ENCODE assay signal across 20 cellular contexts in genomic region chr9:5834214-5834613, GRCh38. TPM values are rescaled to one million over a fixed set of nuclear protein-coding genes. Genes with fewer than 3 reads are reported as not detected.
DNase-seq lines count a peak whose midpoint lies in the region; ATAC-seq and FAIRE-seq lines count a peak whose summit lies in the region.
"Had no signal": no experiment of that assay in that cellular context is flagged by ENCODE, and none has a peak within 500 bp of the region (broad histone marks: within the 10 kb centered on the region; RNA-seq: fewer than 3 reads in every experiment).

No MANE protein-coding gene starts in this region.

- peaks cover 5% of the 10 kb centered on the region for H3K27me3 Mint-ChIP-seq in activated naive CD8-positive, alpha-beta T cell treated with anti-CD3 and anti-CD28 coated beads, Interleukin-2, amount 10 ng/mL, durations not matched to agents 7 days and 5 days
- no peaks in the 10 kb centered on the region for H3K27me3 Mint-ChIP-seq in activated naive CD8-positive, alpha-beta T cell treated with anti-CD3 and anti-CD28 coated beads, Interleukin-2, amount 50 U/mL, for 24 hours
- peaks cover 2 to 15% (median 4%) of the 10 kb centered on the region in 3 donors for H3K27me3 Mint-ChIP-seq in immature natural killer cell (ENCODE audit: low read depth in 3 of 3)

- FAIRE-seq in HTR-8/SVneo (lab: Jason Lieb, UNC): no peak
- FAIRE-seq: GM18507 had no signal

- H3K4me1 Mint-ChIP-seq in activated naive CD8-positive, alpha-beta T cell treated with anti-CD3 and anti-CD28 coated beads, Interleukin-2, amount 10 ng/mL, durations not matched to agents 7 days and 5 days: peaks cover 37% of the 10 kb centered on the region
- H3K4me1 Mint-ChIP-seq in activated naive CD8-positive, alpha-beta T cell treated with anti-CD3 and anti-CD28 coated beads, Interleukin-2, amount 50 U/mL, for 24 hours: peaks cover 43% of the 10 kb centered on the region
- H3K4me1 Mint-ChIP-seq in immature natural killer cell: peaks cover 42 to 49% of the 10 kb centered on the region in 2 donors

- H3K9me3 Mint-ChIP-seq in activated naive CD8-positive, alpha-beta T cell treated with anti-CD3 and anti-CD28 coated beads, Interleukin-2, amount 10 ng/mL, durations not matched to agents 7 days and 5 days: no peaks in the 10 kb centered on the region
- H3K9me3 Mint-ChIP-seq in activated naive CD8-positive, alpha-beta T cell treated with anti-CD3 and anti-CD28 coated beads, Interleukin-2, amount 50 U/mL, for 24 hours: no peaks in the 10 kb centered on the region
- H3K9me3 Mint-ChIP-seq in immature natural killer cell: no peaks in the 10 kb centered on the region
- H3K9me3 Mint-ChIP-seq: WTC11 had no signal

- POLR2A ChIA-PET in activated naive CD8-positive, alpha-beta T cell treated with anti-CD3 and anti-CD28 coated beads, Interleukin-2, amount 10 ng/mL, durations not matched to agents 7 days and 5 days (lab: Charles Lee): interaction anchor here (3.7 to 4.5 kb wide), 2 partner anchors 10 to 173 kb away, joined by 21 to 72 read pairs; a partner anchor contains a TSS

- H3K4me3 Mint-ChIP-seq in activated naive CD8-positive, alpha-beta T cell treated with anti-CD3 and anti-CD28 coated beads, Interleukin-2, amount 10 ng/mL, durations not matched to agents 7 days and 5 days: peak overlapping the region; percentile 14
- no peak overlapping the region for H3K4me3 Mint-ChIP-seq in activated naive CD8-positive, alpha-beta T cell treated with anti-CD3 and anti-CD28 coated beads, Interleukin-2, amount 50 U/mL, for 24 hours
- peak overlapping the region; percentile 31 to 98 (median 52) for H3K4me3 Mint-ChIP-seq in immature natural killer cell

- ATAC-seq in activated naive CD8-positive, alpha-beta T cell treated with anti-CD3 and anti-CD28 coated beads, Interleukin-2, amount 10 ng/mL, durations not matched to agents 7 days and 5 days (ENCODE audit: low read depth): no peak
- ATAC-seq in activated naive CD8-positive, alpha-beta T cell treated with anti-CD3 and anti-CD28 coated beads, Interleukin-2, amount 50 U/mL, for 24 hours: no peak
- ATAC-seq in HG02763 (IDR thresholded peaks at IDR 0.05; ENCODE audit: unreplicated experiment): no peak
- ATAC-seq in HG03135 (IDR thresholded peaks at IDR 0.05; ENCODE audit: unreplicated experiment): no peak
- ATAC-seq: foreskin keratinocyte, left lung, WTC11 had no signal

- H3K36me3 Mint-ChIP-seq in activated naive CD8-positive, alpha-beta T cell treated with anti-CD3 and anti-CD28 coated beads, Interleukin-2, amount 10 ng/mL, durations not matched to agents 7 days and 5 days: peaks cover 9% of the 10 kb centered on the region
- no peaks in the 10 kb centered on the region for H3K36me3 Mint-ChIP-seq in activated naive CD8-positive, alpha-beta T cell treated with anti-CD3 and anti-CD28 coated beads, Interleukin-2, amount 50 U/mL, for 24 hours (ENCODE audit: low read depth)
- no peaks in the 10 kb centered on the region for H3K36me3 Mint-ChIP-seq in immature natural killer cell
- H3K36me3 Mint-ChIP-seq: WTC11 had no signal

- DNase-seq in activated naive CD8-positive, alpha-beta T cell treated with anti-CD3 and anti-CD28 coated beads, Interleukin-2, amount 10 ng/mL, durations not matched to agents 7 days and 5 days: no peak
- no peak for DNase-seq in activated naive CD8-positive, alpha-beta T cell treated with anti-CD3 and anti-CD28 coated beads, Interleukin-2, amount 50 U/mL, for 24 hours
- DNase-seq in SKM-1 treated with dmso at 0.1 percent for 144 hours (lab: John Stamatoyannopoulos, UW; ENCODE audit: unreplicated experiment): peak; percentile 58
- DNase-seq in immature natural killer cell: no peak
- no peak for DNase-seq in HTR-8/SVneo (ENCODE audit: insufficient read length, low spot score)
- DNase-seq in NCI-H2081 treated with DMSO at 0.1 percent for 48 hours (lab: John Stamatoyannopoulos, UW): no peak
- DNase-seq: activated T-cell treated with anti-CD3 and anti-CD28 coated beads for 4 hours; DMS 273 treated with DMSO at 0.1 percent for 48 hours; foreskin keratinocyte; left lung; NCI-H1105 treated with DMSO at 0.1 percent for 48 hours; retina; stimulated activated CD4-positive, alpha-beta T cell treated with anti-CD3 and anti-CD28 coated beads, Interleukin-15, amount 100 ng/mL, for 24 hours had no signal

- no peak overlapping the region for H3K27ac Mint-ChIP-seq in activated naive CD8-positive, alpha-beta T cell treated with anti-CD3 and anti-CD28 coated beads, Interleukin-2, amount 10 ng/mL, durations not matched to agents 7 days and 5 days
- H3K27ac Mint-ChIP-seq in activated naive CD8-positive, alpha-beta T cell treated with anti-CD3 and anti-CD28 coated beads, Interleukin-2, amount 50 U/mL, for 24 hours: no peak overlapping the region
- H3K27ac Mint-ChIP-seq in immature natural killer cell: peak overlapping the region in 3 of 6 donors; percentile 10 to 74 (median 17)
- H3K27ac Mint-ChIP-seq: WTC11 had no signal

RNA-seq across cellular contexts. Expression of gene ERMP1, which starts 1.3 kb away (rescaled TPM):
- total RNA-seq in activated naive CD8-positive, alpha-beta T cell treated with anti-CD3 and anti-CD28 coated beads, Interleukin-2, amount 10 ng/mL, durations not matched to agents 7 days and 5 days: 10 to 100 TPM; 26.5 to 27.7 TPM
- 10 to 100 TPM; 19.6 to 54.2 (median 31.0) TPM for polyA plus RNA-seq in immature natural killer cell

RNA-seq across cellular contexts. Expression of gene MLANA, which starts 56.5 kb away (rescaled TPM):
- not detected for total RNA-seq in activated naive CD8-positive, alpha-beta T cell treated with anti-CD3 and anti-CD28 coated beads, Interleukin-2, amount 10 ng/mL, durations not matched to agents 7 days and 5 days
- under 1 TPM in 1 of 3 donors, not detected in 2; 0.27 TPM for polyA plus RNA-seq in immature natural killer cell
- total RNA-seq: cerebellum, foreskin keratinocyte, left lung, SJSA1, subcutaneous adipose tissue, WTC11 had no signal
- polyA plus RNA-seq: foreskin keratinocyte had no signal
